Comparison of ENCODE assay signal across 8 cellular contexts in the genomic region with DNA sequence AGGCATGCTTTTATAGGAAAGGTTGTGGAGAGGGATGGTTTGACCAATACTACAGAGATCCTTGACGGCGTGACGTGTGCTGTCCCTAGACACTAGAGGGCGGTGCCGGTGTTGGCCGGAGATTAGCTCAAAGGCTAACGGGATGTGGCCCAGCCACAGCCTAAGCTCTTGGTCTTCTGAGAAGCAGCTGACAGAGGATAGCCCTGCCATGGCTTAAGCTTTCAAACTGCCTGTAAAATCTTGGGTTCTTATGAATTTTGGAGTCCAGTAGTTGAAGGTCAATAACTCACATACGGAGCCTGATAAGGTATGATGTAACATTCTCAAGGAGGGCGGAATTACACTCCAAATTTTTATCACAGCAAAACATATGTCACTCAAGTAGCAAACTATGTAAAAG.
DNase-seq lines count a peak whose midpoint lies in the region; ATAC-seq and TF ChIP-seq lines count a peak whose summit lies in the region.

No MANE protein-coding gene starts in this region.

- H3K27ac Mint-ChIP-seq in activated CD4-positive, alpha-beta T cell treated with anti-CD3 and anti-CD28 coated beads, Interleukin-2, amount 10 ng/mL, durations not matched to agents 7 days and 5 days = no peak overlapping the region
- H3K27ac Mint-ChIP-seq in neural progenitor cell (no peak overlapping the region), T-helper 17 cell (no peak overlapping the region)

- CTCF ChIA-PET in activated CD4-positive, alpha-beta T cell treated with anti-CD3 and anti-CD28 coated beads, Interleukin-2, amount 10 ng/mL, durations not matched to agents 7 days and 5 days (lab: Charles Lee) = no interaction called here

- no peaks in the 10 kb centered on the region for H3F3A ChIP-seq in neural progenitor cell (ENCODE audit: low read depth)

- H3K4me1 Mint-ChIP-seq in activated CD4-positive, alpha-beta T cell treated with anti-CD3 and anti-CD28 coated beads, Interleukin-2, amount 10 ng/mL, durations not matched to agents 7 days and 5 days = no peaks in the 10 kb centered on the region
- H3K4me1 Mint-ChIP-seq in neural progenitor cell = no peaks in the 10 kb centered on the region
- H3K4me1 Mint-ChIP-seq in T-helper 17 cell = no peaks in the 10 kb centered on the region

- peak overlapping the region; percentile 70 for H2AFZ ChIP-seq in neural progenitor cell (replicated peaks)

- ATAC-seq in GM21526 (IDR thresholded peaks at IDR 0.05; ENCODE audit: low FRiP score, unreplicated experiment) (peak; percentile 100), HG03571 (IDR thresholded peaks at IDR 0.05; ENCODE audit: unreplicated experiment) (peak; percentile 92), T-helper 17 cell (no peak)

- POLR2A ChIA-PET in activated CD4-positive, alpha-beta T cell treated with anti-CD3 and anti-CD28 coated beads, Interleukin-2, amount 10 ng/mL, durations not matched to agents 7 days and 5 days (lab: Charles Lee) = no interaction called here

- H3K79me2 ChIP-seq in neural progenitor cell (ENCODE audit: low read depth) = no peaks in the 10 kb centered on the region

- intact Hi-C loops in esophagus squamous epithelium (cut with DNase I) = no loop called here

- H3K27me3 Mint-ChIP-seq in activated CD4-positive, alpha-beta T cell treated with anti-CD3 and anti-CD28 coated beads, Interleukin-2, amount 10 ng/mL, durations not matched to agents 7 days and 5 days = no peaks in the 10 kb centered on the region
- H3K27me3 Mint-ChIP-seq in neural progenitor cell (ENCODE audit: insufficient read depth, low read depth) (no peaks in the 10 kb centered on the region), T-helper 17 cell (no peaks in the 10 kb centered on the region)

- H3K4me2 ChIP-seq in neural progenitor cell = no peak overlapping the region

- 20 to 33% methylated on average over 8 to 9 of the region's 9 CpGs for WGBS in esophagus squamous epithelium, 2 donors

- H3K4me3 ChIP-seq in esophagus squamous epithelium (no peak overlapping the region), neural progenitor cell (no peak overlapping the region)

- TF ChIP-seq POLR2A in esophagus squamous epithelium (IDR thresholded peaks at IDR 0.05) = no peak

- H3K9me3 Mint-ChIP-seq in activated CD4-positive, alpha-beta T cell treated with anti-CD3 and anti-CD28 coated beads, Interleukin-2, amount 10 ng/mL, durations not matched to agents 7 days and 5 days = no peaks in the 10 kb centered on the region
- no peaks in the 10 kb centered on the region for H3K9me3 Mint-ChIP-seq in neural progenitor cell

- TF ChIP-seq CTCF in esophagus squamous epithelium (IDR thresholded peaks at IDR 0.05) (peak in 5 of 6 experiments; percentile 33 to 68 (median 35)), neural progenitor cell (IDR thresholded peaks at IDR 0.05) (peak; percentile 79)

- H3K36me3 ChIP-seq in esophagus squamous epithelium (no peaks in the 10 kb centered on the region), neural progenitor cell (no peaks in the 10 kb centered on the region)

- H3K4me3 Mint-ChIP-seq in activated CD4-positive, alpha-beta T cell treated with anti-CD3 and anti-CD28 coated beads, Interleukin-2, amount 10 ng/mL, durations not matched to agents 7 days and 5 days = no peak overlapping the region
- H3K4me3 Mint-ChIP-seq in neural progenitor cell = no peak overlapping the region
- no peak overlapping the region for H3K4me3 Mint-ChIP-seq in T-helper 17 cell

- H3K4me1 ChIP-seq in esophagus squamous epithelium (no peaks in the 10 kb centered on the region), neural progenitor cell (peaks cover 6% of the 10 kb centered on the region)

- peak; percentile 19 to 28 for DNase-seq in activated CD4-positive, alpha-beta T cell treated with anti-CD3 and anti-CD28 coated beads, Interleukin-2, amount 50 U/mL, for 48 hours
- DNase-seq in activated CD4-positive, alpha-beta T cell treated with anti-CD3 and anti-CD28 coated beads, Interleukin-2, amount 10 ng/mL, durations not matched to agents 7 days and 5 days = no peak
- DNase-seq in SHP77 (lab: John Stamatoyannopoulos, UW) (peak; percentile 65 to 80), esophagus squamous epithelium (lab: John Stamatoyannopoulos, UW) (no peak), neural progenitor cell (ENCODE audit: low spot score) (peak; percentile 92), T-helper 17 cell (no peak)

- H4K20me1 ChIP-seq in neural progenitor cell (ENCODE audit: low read depth) = no peaks in the 10 kb centered on the region

- no peak overlapping the region for H3K9ac ChIP-seq in neural progenitor cell

- H3K27me3 ChIP-seq in esophagus squamous epithelium (no peaks in the 10 kb centered on the region), neural progenitor cell (no peaks in the 10 kb centered on the region)

- no peaks in the 10 kb centered on the region for H3K36me3 Mint-ChIP-seq in activated CD4-positive, alpha-beta T cell treated with anti-CD3 and anti-CD28 coated beads, Interleukin-2, amount 10 ng/mL, durations not matched to agents 7 days and 5 days (ENCODE audit: low read depth)
- H3K36me3 Mint-ChIP-seq in neural progenitor cell (no peaks in the 10 kb centered on the region), T-helper 17 cell (ENCODE audit: low read depth) (no peaks in the 10 kb centered on the region)

- H3K9me3 ChIP-seq in esophagus squamous epithelium = no peaks in the 10 kb centered on the region
- no peaks in the 10 kb centered on the region for H3K9me3 ChIP-seq in neural progenitor cell (ENCODE audit: low read depth)
- H3K9me3 ChIP-seq in T-helper 17 cell (ENCODE audit: control insufficient read depth, low read length, poor library complexity, severe bottlenecking) = no peaks in the 10 kb centered on the region

- H3K27ac ChIP-seq in esophagus squamous epithelium = no peak overlapping the region
- no peak overlapping the region for H3K27ac ChIP-seq in neural progenitor cell

Comparison
In these comparisons a context has a peak if more than half of its experiments do, and no peak if none do; other contexts are left out.
1. DNase-seq: peak in activated CD4-positive, alpha-beta T cell treated with anti-CD3 and anti-CD28 coated beads, Interleukin-2, amount 50 U/mL, for 48 hours (2 of 2), SHP77 (2 of 2) and neural progenitor cell (single experiment); none in activated CD4-positive, alpha-beta T cell treated with anti-CD3 and anti-CD28 coated beads, Interleukin-2, amount 10 ng/mL, durations not matched to agents 7 days and 5 days (single experiment), esophagus squamous epithelium (single experiment) and T-helper 17 cell (0 of 3).